18 cellular contexts compared by ENCODE assay signal in the genomic region with DNA sequence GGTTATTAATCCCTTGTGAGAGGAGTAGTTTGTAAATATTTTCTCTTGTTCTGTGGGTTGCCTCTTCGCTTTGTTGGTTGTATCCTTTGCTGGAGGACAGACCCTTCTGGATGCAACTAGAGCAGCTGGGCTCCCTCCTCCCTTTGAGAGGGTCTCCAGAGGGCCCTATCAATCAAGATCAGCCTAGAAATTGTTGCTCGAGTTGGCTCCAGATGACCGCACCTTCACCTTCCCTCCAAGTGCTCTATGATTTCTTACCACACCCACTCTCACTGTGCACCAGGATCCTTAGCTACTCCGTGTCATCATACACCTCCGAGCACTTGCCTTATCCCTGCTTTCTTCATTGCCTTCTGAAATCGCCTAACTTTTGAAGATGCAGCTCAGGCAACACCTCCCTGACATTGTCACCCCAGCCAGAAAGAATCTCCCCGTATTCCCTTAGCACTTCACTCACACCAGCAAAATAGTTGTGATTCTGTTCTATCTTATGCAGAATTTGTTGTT. TPM values are rescaled to one million over a fixed set of nuclear protein-coding genes. Genes with fewer than 3 reads are reported as not detected.
DNase-seq lines count a peak whose midpoint lies in the region; ATAC-seq and TF ChIP-seq lines count a peak whose summit lies in the region.
"Had no signal": no experiment of that assay in that cellular context is flagged by ENCODE, and none has a peak within 500 bp of the region (broad histone marks: within the 10 kb centered on the region; RNA-seq: fewer than 3 reads in every experiment).

No MANE protein-coding gene starts in this region.

- H3K9me3 ChIP-seq in endodermal cell (ENCODE audit: control insufficient read depth, low read length): no peaks in the 10 kb centered on the region

- 91 to 94% methylated on average over 6 to 7 of the region's 7 CpGs for WGBS in endodermal cell (ENCODE audit: insufficient coverage in 1 of 2, insufficient read length in 1 of 2), 2 experiments

- no peak for ATAC-seq in activated naive CD8-positive, alpha-beta T cell treated with anti-CD3 and anti-CD28 coated beads, Interleukin-2, amount 50 U/mL, for 24 hours
- ATAC-seq in HG02840 (IDR thresholded peaks at IDR 0.05; ENCODE audit: low FRiP score, unreplicated experiment) (no peak), HG03280 (IDR thresholded peaks at IDR 0.05; ENCODE audit: unreplicated experiment) (no peak)
- ATAC-seq: K562 had no signal

- no peak for TF ChIP-seq CTCF in endodermal cell (conservative IDR thresholded peaks at IDR 0.05)

- H3K27ac Mint-ChIP-seq in activated naive CD8-positive, alpha-beta T cell treated with anti-CD3 and anti-CD28 coated beads, Interleukin-2, amount 50 U/mL, for 24 hours: peak overlapping the region; percentile 87
- no peak overlapping the region for H3K27ac Mint-ChIP-seq in activated naive CD8-positive, alpha-beta T cell treated with anti-CD3 and anti-CD28 coated beads for 36 hours
- H3K27ac Mint-ChIP-seq in endodermal cell: no peak overlapping the region

- peaks cover 29% of the 10 kb centered on the region for H3K4me1 Mint-ChIP-seq in activated naive CD8-positive, alpha-beta T cell treated with anti-CD3 and anti-CD28 coated beads, Interleukin-2, amount 50 U/mL, for 24 hours
- H3K4me1 Mint-ChIP-seq in activated naive CD8-positive, alpha-beta T cell treated with anti-CD3 and anti-CD28 coated beads for 36 hours: peaks cover 12% of the 10 kb centered on the region
- H3K4me1 Mint-ChIP-seq in endodermal cell: peaks cover 2% of the 10 kb centered on the region

- no peak overlapping the region for H3K9ac ChIP-seq in endodermal cell (ENCODE audit: extremely low read depth, low read length, poor library complexity, severe bottlenecking)

- H3K4me3 ChIP-seq in endodermal cell (ENCODE audit: low read length): no peak overlapping the region
- H3K4me3 ChIP-seq: K562 had no signal

- H3K27ac ChIP-seq in endodermal cell (ENCODE audit: low read depth, low read length): peak overlapping the region; percentile 41
- H3K27ac ChIP-seq: RWPE1 had no signal

- no peaks in the 10 kb centered on the region for H3K9me3 Mint-ChIP-seq in activated naive CD8-positive, alpha-beta T cell treated with anti-CD3 and anti-CD28 coated beads, Interleukin-2, amount 50 U/mL, for 24 hours
- no peaks in the 10 kb centered on the region for H3K9me3 Mint-ChIP-seq in activated naive CD8-positive, alpha-beta T cell treated with anti-CD3 and anti-CD28 coated beads for 36 hours
- H3K9me3 Mint-ChIP-seq in endodermal cell: no peaks in the 10 kb centered on the region
- H3K9me3 Mint-ChIP-seq: CD4-positive, CD25-positive, alpha-beta regulatory T cell had no signal

- no peaks in the 10 kb centered on the region for H3K36me3 ChIP-seq in endodermal cell (ENCODE audit: control insufficient read depth, insufficient read depth, low read length)

- H3K36me3 Mint-ChIP-seq in activated naive CD8-positive, alpha-beta T cell treated with anti-CD3 and anti-CD28 coated beads, Interleukin-2, amount 50 U/mL, for 24 hours (ENCODE audit: low read depth): no peaks in the 10 kb centered on the region
- H3K36me3 Mint-ChIP-seq in activated naive CD8-positive, alpha-beta T cell treated with anti-CD3 and anti-CD28 coated beads for 36 hours: no peaks in the 10 kb centered on the region
- peaks cover 2% of the 10 kb centered on the region for H3K36me3 Mint-ChIP-seq in endodermal cell (ENCODE audit: low read depth)

- H3K27me3 ChIP-seq in endodermal cell (ENCODE audit: control insufficient read depth, insufficient read depth, low read length, poor library complexity, severe bottlenecking): no peaks in the 10 kb centered on the region

- no peaks in the 10 kb centered on the region for H3K4me1 ChIP-seq in endodermal cell (ENCODE audit: control insufficient read depth, insufficient read depth, low read length)

- no peak for DNase-seq in activated naive CD8-positive, alpha-beta T cell treated with anti-CD3 and anti-CD28 coated beads, Interleukin-2, amount 50 U/mL, for 24 hours
- no peak for DNase-seq in activated naive CD8-positive, alpha-beta T cell treated with anti-CD3 and anti-CD28 coated beads for 36 hours
- DNase-seq in endodermal cell (peak; percentile 17), putamen (ENCODE audit: low spot score) (peak; percentile 49), SKM-1 (lab: John Stamatoyannopoulos, UW; ENCODE audit: unreplicated experiment) (no peak)
- DNase-seq: CD4-positive, CD25-positive, alpha-beta regulatory T cell; DMS153; Kasumi-1; NCI-H1105; NCI-H1436 treated with DMSO at 0.1 percent for 48 hours; NCI-H187 treated with DMSO at 0.1 percent for 48 hours; NCI-H446 treated with DMSO at 0.1 percent for 48 hours; NCI-H526; SHP77 had no signal

- H3K4me3 Mint-ChIP-seq in activated naive CD8-positive, alpha-beta T cell treated with anti-CD3 and anti-CD28 coated beads, Interleukin-2, amount 50 U/mL, for 24 hours: no peak overlapping the region
- H3K4me3 Mint-ChIP-seq in activated naive CD8-positive, alpha-beta T cell treated with anti-CD3 and anti-CD28 coated beads for 36 hours: no peak overlapping the region
- no peak overlapping the region for H3K4me3 Mint-ChIP-seq in endodermal cell
- H3K4me3 Mint-ChIP-seq: CD4-positive, CD25-positive, alpha-beta regulatory T cell had no signal

- H3K27me3 Mint-ChIP-seq in activated naive CD8-positive, alpha-beta T cell treated with anti-CD3 and anti-CD28 coated beads, Interleukin-2, amount 50 U/mL, for 24 hours: no peaks in the 10 kb centered on the region
- H3K27me3 Mint-ChIP-seq in activated naive CD8-positive, alpha-beta T cell treated with anti-CD3 and anti-CD28 coated beads for 36 hours: no peaks in the 10 kb centered on the region
- no peaks in the 10 kb centered on the region for H3K27me3 Mint-ChIP-seq in endodermal cell (ENCODE audit: insufficient read depth)
- H3K27me3 Mint-ChIP-seq: CD4-positive, CD25-positive, alpha-beta regulatory T cell had no signal

RNA-seq across cellular contexts. Expression of a gene that starts 52.7 kb away (rescaled TPM):
- total RNA-seq in activated naive CD8-positive, alpha-beta T cell treated with anti-CD3 and anti-CD28 coated beads for 36 hours: 1 to 10 TPM; 4.1 to 4.8 TPM
- total RNA-seq in endodermal cell: 10 to 100 TPM in 1 of 2 donors, 1 to 10 TPM in 1; 9.7 to 13.6 TPM
- polyA plus RNA-seq in endodermal cell (2013, experiment 1 of 2): 64.2 TPM
- polyA plus RNA-seq in endodermal cell (2013, experiment 2 of 2): 65.0 TPM

Comparison
In these comparisons a context has a peak if more than half of its experiments do, and no peak if none do; other contexts are left out.
1. DNase-seq: peak in endodermal cell (single experiment) and putamen (single experiment); none in activated naive CD8-positive, alpha-beta T cell treated with anti-CD3 and anti-CD28 coated beads, Interleukin-2, amount 50 U/mL, for 24 hours (single experiment), activated naive CD8-positive, alpha-beta T cell treated with anti-CD3 and anti-CD28 coated beads for 36 hours (single experiment) and SKM-1 (single experiment).